In genomic region chr3:50121416-50122032, GRCh38 we compare ENCODE assay signal across 1 cellular context.
A peak's percentile ranks its signal among the peaks of the same experiment; 100 is the strongest.
TF ChIP-seq lines count a peak whose summit lies in the region.

No MANE protein-coding gene starts in this region.

TF ChIP-seq in HEK293, 187 proteins besides CTCF, POLR2A, EP300 and RAD21 (continued from another document):
- TF ChIP-seq IKZF3 (tag by site-specific recombination; IDR thresholded peaks at IDR 0.05) (peak; percentile 24; the same call in 1 of the 2 replicates), ZNF600 (tag by site-specific recombination; IDR thresholded peaks at IDR 0.05) (peak; percentile 86), ZNF785 (tag by site-specific recombination; IDR thresholded peaks at IDR 0.05) (no peak), ZSCAN30 (tag by site-specific recombination; IDR thresholded peaks at IDR 0.05) (no peak; the same call in 1 of the 2 replicates), KLF1 (tag by site-specific recombination; IDR thresholded peaks at IDR 0.05) (no peak), HIC1 (tag by site-specific recombination; IDR thresholded peaks at IDR 0.05) (0 out of 2 replicates have a peak, but pooled peaks have one; percentile 34)
TF ChIP-seq in HEK293: peak in this region for 10.
